1 cellular context compared by ENCODE assay signal in genomic region chr2:217790195-217790594, GRCh38.
TF ChIP-seq lines count a peak whose summit lies in the region.

No MANE protein-coding gene starts in this region.

TF ChIP-seq in HepG2, 621 proteins besides CTCF, POLR2A, EP300 and RAD21 (continued from another document and continues in another):
- TF ChIP-seq, protein P1, sequence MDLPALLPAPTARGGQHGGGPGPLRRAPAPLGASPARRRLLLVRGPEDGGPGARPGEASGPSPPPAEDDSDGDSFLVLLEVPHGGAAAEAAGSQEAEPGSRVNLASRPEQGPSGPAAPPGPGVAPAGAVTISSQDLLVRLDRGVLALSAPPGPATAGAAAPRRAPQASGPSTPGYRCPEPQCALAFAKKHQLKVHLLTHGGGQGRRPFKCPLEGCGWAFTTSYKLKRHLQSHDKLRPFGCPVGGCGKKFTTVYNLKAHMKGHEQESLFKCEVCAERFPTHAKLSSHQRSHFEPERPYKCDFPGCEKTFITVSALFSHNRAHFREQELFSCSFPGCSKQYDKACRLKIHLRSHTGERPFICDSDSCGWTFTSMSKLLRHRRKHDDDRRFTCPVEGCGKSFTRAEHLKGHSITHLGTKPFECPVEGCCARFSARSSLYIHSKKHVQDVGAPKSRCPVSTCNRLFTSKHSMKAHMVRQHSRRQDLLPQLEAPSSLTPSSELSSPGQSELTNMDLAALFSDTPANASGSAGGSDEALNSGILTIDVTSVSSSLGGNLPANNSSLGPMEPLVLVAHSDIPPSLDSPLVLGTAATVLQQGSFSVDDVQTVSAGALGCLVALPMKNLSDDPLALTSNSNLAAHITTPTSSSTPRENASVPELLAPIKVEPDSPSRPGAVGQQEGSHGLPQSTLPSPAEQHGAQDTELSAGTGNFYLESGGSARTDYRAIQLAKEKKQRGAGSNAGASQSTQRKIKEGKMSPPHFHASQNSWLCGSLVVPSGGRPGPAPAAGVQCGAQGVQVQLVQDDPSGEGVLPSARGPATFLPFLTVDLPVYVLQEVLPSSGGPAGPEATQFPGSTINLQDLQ (CRISPR knock-in tag; IDR thresholded peaks at IDR 0.05), result no peak
- TF ChIP-seq ZNF660 (CRISPR knock-in tag; IDR thresholded peaks at IDR 0.05; ENCODE audit: borderline replicate concordance, low read depth) (no peak), ZHX1 (CRISPR knock-in tag; IDR thresholded peaks at IDR 0.05; ENCODE audit: low read depth) (no peak), ZSCAN21 (CRISPR knock-in tag; IDR thresholded peaks at IDR 0.05; ENCODE audit: borderline replicate concordance) (no peak), CBFB (CRISPR knock-in tag; IDR thresholded peaks at IDR 0.05) (no peak), FOXP1 (IDR thresholded peaks at IDR 0.05) (no peak), FOXP1 (CRISPR knock-in tag; IDR thresholded peaks at IDR 0.05) (0 out of 2 replicates have a peak, but pooled peaks have one; percentile 50), ZNF124 (CRISPR knock-in tag; IDR thresholded peaks at IDR 0.05) (0 out of 2 replicates have a peak, but pooled peaks have one; percentile 57), TIGD3 (CRISPR knock-in tag; IDR thresholded peaks at IDR 0.05; ENCODE audit: borderline replicate concordance) (no peak; the same call in 1 of the 2 replicates), ZNF224 (CRISPR knock-in tag; IDR thresholded peaks at IDR 0.05) (no peak), RBM22 (optimal IDR thresholded peaks at IDR 0.05; ENCODE audit: low read length) (no peak), THRA (CRISPR knock-in tag; IDR thresholded peaks at IDR 0.05; ENCODE audit: borderline replicate concordance) (peak; percentile 79; the same call in 1 of the 2 replicates), ZNF143 (CRISPR knock-in tag; IDR thresholded peaks at IDR 0.05) (no peak), NCOR1 (IDR thresholded peaks at IDR 0.05; ENCODE audit: borderline replicate concordance, low read length) (peak; percentile 47; the same call in 1 of the 2 replicates), FOXP4 (CRISPR knock-in tag; IDR thresholded peaks at IDR 0.05) (peak; percentile 53; the same call in 1 of the 2 replicates), ZNF768 (CRISPR knock-in tag; IDR thresholded peaks at IDR 0.05) (no peak), SP5 (CRISPR knock-in tag; IDR thresholded peaks at IDR 0.05; ENCODE audit: borderline replicate concordance, low read depth) (peak; percentile 23; the same call in 1 of the 2 replicates), ZSCAN9 (CRISPR knock-in tag; IDR thresholded peaks at IDR 0.05; ENCODE audit: borderline replicate concordance) (peak; percentile 55; the same call in 1 of the 2 replicates), KLF16 (CRISPR knock-in tag; IDR thresholded peaks at IDR 0.05) (peak in 1 of 2 experiments; percentile 39; a peak in 1 of 4 replicates), CEBPB (IDR thresholded peaks at IDR 0.05; ENCODE audit: borderline replicate concordance, low read depth, low read length) (no peak), ARID2 (CRISPR knock-in tag; IDR thresholded peaks at IDR 0.05; ENCODE audit: borderline replicate concordance) (no peak), ZGPAT (CRISPR knock-in tag; IDR thresholded peaks at IDR 0.05) (peak; percentile 46), HOXD1 (CRISPR knock-in tag; IDR thresholded peaks at IDR 0.05) (0 out of 2 replicates have a peak, but pooled peaks have one; percentile 33), ZNF484 (CRISPR knock-in tag; IDR thresholded peaks at IDR 0.05; ENCODE audit: borderline replicate concordance, low read depth) (no peak)
- TF ChIP-seq, protein P2, sequence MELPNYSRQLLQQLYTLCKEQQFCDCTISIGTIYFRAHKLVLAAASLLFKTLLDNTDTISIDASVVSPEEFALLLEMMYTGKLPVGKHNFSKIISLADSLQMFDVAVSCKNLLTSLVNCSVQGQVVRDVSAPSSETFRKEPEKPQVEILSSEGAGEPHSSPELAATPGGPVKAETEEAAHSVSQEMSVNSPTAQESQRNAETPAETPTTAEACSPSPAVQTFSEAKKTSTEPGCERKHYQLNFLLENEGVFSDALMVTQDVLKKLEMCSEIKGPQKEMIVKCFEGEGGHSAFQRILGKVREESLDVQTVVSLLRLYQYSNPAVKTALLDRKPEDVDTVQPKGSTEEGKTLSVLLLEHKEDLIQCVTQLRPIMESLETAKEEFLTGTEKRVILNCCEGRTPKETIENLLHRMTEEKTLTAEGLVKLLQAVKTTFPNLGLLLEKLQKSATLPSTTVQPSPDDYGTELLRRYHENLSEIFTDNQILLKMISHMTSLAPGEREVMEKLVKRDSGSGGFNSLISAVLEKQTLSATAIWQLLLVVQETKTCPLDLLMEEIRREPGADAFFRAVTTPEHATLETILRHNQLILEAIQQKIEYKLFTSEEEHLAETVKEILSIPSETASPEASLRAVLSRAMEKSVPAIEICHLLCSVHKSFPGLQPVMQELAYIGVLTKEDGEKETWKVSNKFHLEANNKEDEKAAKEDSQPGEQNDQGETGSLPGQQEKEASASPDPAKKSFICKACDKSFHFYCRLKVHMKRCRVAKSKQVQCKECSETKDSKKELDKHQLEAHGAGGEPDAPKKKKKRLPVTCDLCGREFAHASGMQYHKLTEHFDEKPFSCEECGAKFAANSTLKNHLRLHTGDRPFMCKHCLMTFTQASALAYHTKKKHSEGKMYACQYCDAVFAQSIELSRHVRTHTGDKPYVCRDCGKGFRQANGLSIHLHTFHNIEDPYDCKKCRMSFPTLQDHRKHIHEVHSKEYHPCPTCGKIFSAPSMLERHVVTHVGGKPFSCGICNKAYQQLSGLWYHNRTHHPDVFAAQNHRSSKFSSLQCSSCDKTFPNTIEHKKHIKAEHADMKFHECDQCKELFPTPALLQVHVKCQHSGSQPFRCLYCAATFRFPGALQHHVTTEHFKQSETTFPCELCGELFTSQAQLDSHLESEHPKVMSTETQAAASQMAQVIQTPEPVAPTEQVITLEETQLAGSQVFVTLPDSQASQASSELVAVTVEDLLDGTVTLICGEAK (IDR thresholded peaks at IDR 0.05), result no peak
- TF ChIP-seq, protein P2 (CRISPR knock-in tag; IDR thresholded peaks at IDR 0.05), result no peak
- TF ChIP-seq, protein P3, sequence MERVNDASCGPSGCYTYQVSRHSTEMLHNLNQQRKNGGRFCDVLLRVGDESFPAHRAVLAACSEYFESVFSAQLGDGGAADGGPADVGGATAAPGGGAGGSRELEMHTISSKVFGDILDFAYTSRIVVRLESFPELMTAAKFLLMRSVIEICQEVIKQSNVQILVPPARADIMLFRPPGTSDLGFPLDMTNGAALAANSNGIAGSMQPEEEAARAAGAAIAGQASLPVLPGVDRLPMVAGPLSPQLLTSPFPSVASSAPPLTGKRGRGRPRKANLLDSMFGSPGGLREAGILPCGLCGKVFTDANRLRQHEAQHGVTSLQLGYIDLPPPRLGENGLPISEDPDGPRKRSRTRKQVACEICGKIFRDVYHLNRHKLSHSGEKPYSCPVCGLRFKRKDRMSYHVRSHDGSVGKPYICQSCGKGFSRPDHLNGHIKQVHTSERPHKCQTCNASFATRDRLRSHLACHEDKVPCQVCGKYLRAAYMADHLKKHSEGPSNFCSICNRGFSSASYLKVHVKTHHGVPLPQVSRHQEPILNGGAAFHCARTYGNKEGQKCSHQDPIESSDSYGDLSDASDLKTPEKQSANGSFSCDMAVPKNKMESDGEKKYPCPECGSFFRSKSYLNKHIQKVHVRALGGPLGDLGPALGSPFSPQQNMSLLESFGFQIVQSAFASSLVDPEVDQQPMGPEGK (CRISPR knock-in tag; IDR thresholded peaks at IDR 0.05), result peak; percentile 29; the same call in 1 of the 2 replicates
- TF ChIP-seq, protein P4, sequence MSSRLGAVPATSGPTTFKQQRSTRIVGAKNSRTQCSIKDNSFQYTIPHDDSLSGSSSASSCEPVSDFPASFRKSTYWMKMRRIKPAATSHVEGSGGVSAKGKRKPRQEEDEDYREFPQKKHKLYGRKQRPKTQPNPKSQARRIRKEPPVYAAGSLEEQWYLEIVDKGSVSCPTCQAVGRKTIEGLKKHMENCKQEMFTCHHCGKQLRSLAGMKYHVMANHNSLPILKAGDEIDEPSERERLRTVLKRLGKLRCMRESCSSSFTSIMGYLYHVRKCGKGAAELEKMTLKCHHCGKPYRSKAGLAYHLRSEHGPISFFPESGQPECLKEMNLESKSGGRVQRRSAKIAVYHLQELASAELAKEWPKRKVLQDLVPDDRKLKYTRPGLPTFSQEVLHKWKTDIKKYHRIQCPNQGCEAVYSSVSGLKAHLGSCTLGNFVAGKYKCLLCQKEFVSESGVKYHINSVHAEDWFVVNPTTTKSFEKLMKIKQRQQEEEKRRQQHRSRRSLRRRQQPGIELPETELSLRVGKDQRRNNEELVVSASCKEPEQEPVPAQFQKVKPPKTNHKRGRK (CRISPR knock-in tag; IDR thresholded peaks at IDR 0.05), result no peak
